In the genomic region with DNA sequence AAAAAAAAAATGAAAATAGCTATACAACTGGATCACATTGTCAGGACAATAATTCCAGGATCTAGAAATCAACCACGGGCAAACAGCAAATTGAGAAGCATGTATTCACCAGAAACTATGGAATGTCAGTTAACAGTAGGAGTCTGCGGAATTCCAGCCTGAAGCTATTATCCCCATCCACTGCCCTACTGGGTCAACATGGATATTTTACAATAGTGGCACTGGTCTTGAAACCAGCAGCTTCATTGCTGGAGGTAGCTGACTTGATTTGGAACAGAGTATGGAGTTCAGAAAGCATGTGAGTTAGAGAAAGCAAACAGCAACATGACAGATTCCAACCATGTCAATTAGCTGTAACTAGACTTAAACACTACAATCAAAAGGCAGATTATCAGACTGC, we compare ENCODE assay signal across 26 cellular contexts. TPM values are rescaled to one million over a fixed set of nuclear protein-coding genes. Genes with fewer than 3 reads are reported as not detected.
"Had no signal": no experiment of that assay in that cellular context is flagged by ENCODE, and none has a peak within 500 bp of the region (broad histone marks: within the 10 kb centered on the region; RNA-seq: fewer than 3 reads in every experiment).

No MANE protein-coding gene starts in this region.

- H3K4me1 ChIP-seq: esophagus muscularis mucosa, gastrocnemius medialis, parathyroid adenoma, right lobe of liver, testis, upper lobe of left lung had no signal

- H3K4me1 Mint-ChIP-seq: activated naive CD8-positive, alpha-beta T cell treated with anti-CD3 and anti-CD28 coated beads, Interleukin-2, amount 10 ng/mL, durations not matched to agents 7 days and 5 days; stimulated activated naive B cell treated with anti-CD40 and anti-IgM and Interleukin-4, amounts not matched to agents 10 μg/mL and 1 μg/mL and 100 μg/mL, for 72 hours; T-helper 17 cell had no signal

- H3K27me3 Mint-ChIP-seq: activated CD4-positive, alpha-beta memory T cell treated with anti-CD3 and anti-CD28 coated beads for 36 hours; activated naive CD8-positive, alpha-beta T cell treated with anti-CD3 and anti-CD28 coated beads, Interleukin-2, amount 10 ng/mL, durations not matched to agents 7 days and 5 days; dendritic cell treated with granulocyte-macrophage colony-stimulating factor and Interleukin-4, amounts not matched to agents 40 ng/mL and 50 ng/mL, for 4 days; natural killer cell treated with Interleukin-12 subunit alpha and Interleukin-12 subunit beta and Interleukin-15 and Interleukin-18, amount 100 ng/mL, for 72 hours; stimulated activated naive B cell treated with anti-CD40 and anti-IgM and Interleukin-4, amounts not matched to agents 10 μg/mL and 1 μg/mL and 100 μg/mL, for 72 hours; T-helper 17 cell had no signal

- H3K4me2 ChIP-seq: smooth muscle cell had no signal

- H3K27me3 ChIP-seq: esophagus muscularis mucosa, gastrocnemius medialis, right lobe of liver, testis, upper lobe of left lung had no signal

- H3K27ac ChIP-seq: esophagus muscularis mucosa, gastrocnemius medialis, parathyroid adenoma, right lobe of liver, testis, upper lobe of left lung had no signal

- H3K27ac Mint-ChIP-seq: activated CD4-positive, alpha-beta memory T cell treated with anti-CD3 and anti-CD28 coated beads for 36 hours; activated naive CD4-positive, alpha-beta T cell treated with anti-CD3 and anti-CD28 coated beads for 36 hours; activated naive CD8-positive, alpha-beta T cell treated with anti-CD3 and anti-CD28 coated beads, Interleukin-2, amount 10 ng/mL, durations not matched to agents 7 days and 5 days; activated T-cell treated with anti-CD3 and anti-CD28 coated beads, Interleukin-2, amount 50 U/mL, for 72 hours; dendritic cell treated with granulocyte-macrophage colony-stimulating factor and Interleukin-4, amounts not matched to agents 40 ng/mL and 50 ng/mL, for 4 days; natural killer cell treated with Interleukin-12 subunit alpha and Interleukin-12 subunit beta and Interleukin-15 and Interleukin-18, amount 100 ng/mL, for 72 hours; stimulated activated naive B cell treated with anti-CD40 and anti-IgM and Interleukin-4, amounts not matched to agents 10 μg/mL and 1 μg/mL and 100 μg/mL, for 72 hours; T-helper 17 cell had no signal

- H3K36me3 ChIP-seq: esophagus muscularis mucosa, gastrocnemius medialis, right lobe of liver, upper lobe of left lung had no signal

- H3K4me3 ChIP-seq: esophagus muscularis mucosa, gastrocnemius medialis, right lobe of liver, smooth muscle cell, testis, upper lobe of left lung had no signal

- H3K9me3 ChIP-seq: esophagus muscularis mucosa, gastrocnemius medialis, right lobe of liver, testis, upper lobe of left lung had no signal

- H3K9me3 Mint-ChIP-seq: activated CD4-positive, alpha-beta memory T cell treated with anti-CD3 and anti-CD28 coated beads for 36 hours; activated naive CD4-positive, alpha-beta T cell treated with anti-CD3 and anti-CD28 coated beads for 36 hours; activated naive CD8-positive, alpha-beta T cell treated with anti-CD3 and anti-CD28 coated beads, Interleukin-2, amount 10 ng/mL, durations not matched to agents 7 days and 5 days; activated T-cell treated with anti-CD3 and anti-CD28 coated beads, Interleukin-2, amount 50 U/mL, for 72 hours; dendritic cell treated with granulocyte-macrophage colony-stimulating factor and Interleukin-4, amounts not matched to agents 40 ng/mL and 50 ng/mL, for 4 days; stimulated activated naive B cell treated with anti-CD40 and anti-IgM and Interleukin-4, amounts not matched to agents 10 μg/mL and 1 μg/mL and 100 μg/mL, for 72 hours had no signal

- H2AFZ ChIP-seq: parathyroid adenoma had no signal

- ATAC-seq: activated T-cell treated with anti-CD3 and anti-CD28 coated beads, Interleukin-2, amount 50 U/mL, for 72 hours; gastrocnemius medialis; left ventricle myocardium superior; natural killer cell treated with Interleukin-12 subunit alpha and Interleukin-12 subunit beta and Interleukin-15 and Interleukin-18, amount 100 ng/mL, for 72 hours; right lobe of liver; stimulated activated naive B cell treated with anti-CD40 and anti-IgM and Interleukin-4, amounts not matched to agents 10 μg/mL and 1 μg/mL and 100 μg/mL, for 72 hours; T-helper 17 cell had no signal

- H3K9ac ChIP-seq: parathyroid adenoma had no signal

- H3K79me2 ChIP-seq: parathyroid adenoma had no signal

- DNase-seq: activated CD4-positive, alpha-beta memory T cell treated with anti-CD3 and anti-CD28 coated beads for 36 hours; activated CD4-positive, alpha-beta T cell treated with anti-CD3 and anti-CD28 coated beads for 48 hours; activated CD4-positive, CD25-positive, alpha-beta regulatory T cell; activated effector memory CD4-positive, alpha-beta T cell treated with Interleukin-2 at 50 U/mL for 16 hours; activated naive CD4-positive, alpha-beta T cell treated with anti-CD3 and anti-CD28 coated beads for 36 hours; activated naive CD8-positive, alpha-beta T cell treated with anti-CD3 and anti-CD28 coated beads, Interleukin-2, amount 10 ng/mL, durations not matched to agents 7 days and 5 days; activated T-cell treated with anti-CD3 and anti-CD28 coated beads, Interleukin-2, amount 50 U/mL, for 72 hours; amygdala; effector CD8-positive, alpha-beta T cell; gastrocnemius medialis; left ventricle myocardium superior; mammary epithelial cell; right lobe of liver; stimulated activated CD4-positive, alpha-beta T cell treated with anti-CD3 and anti-CD28 coated beads, Interleukin-15, amount 100 ng/mL, for 24 hours; stimulated activated CD4-positive, alpha-beta T cell treated with anti-CD3 and anti-CD28 coated beads, Interleukin-2, amount 100 ng/mL, for 48 hours; stimulated activated CD8-positive, alpha-beta memory T cell treated with anti-CD3 and anti-CD28 coated beads, Interleukin-4, amount 100 ng/mL, for 48 hours; stimulated activated naive B cell treated with anti-CD40 and anti-IgM and Interleukin-4, amounts not matched to agents 10 μg/mL and 1 μg/mL and 100 μg/mL, for 72 hours; SW 1271; T-helper 17 cell; testis; upper lobe of left lung had no signal

- H3K4me3 Mint-ChIP-seq: activated CD4-positive, alpha-beta memory T cell treated with anti-CD3 and anti-CD28 coated beads for 36 hours; activated naive CD4-positive, alpha-beta T cell treated with anti-CD3 and anti-CD28 coated beads for 36 hours; activated naive CD8-positive, alpha-beta T cell treated with anti-CD3 and anti-CD28 coated beads, Interleukin-2, amount 10 ng/mL, durations not matched to agents 7 days and 5 days; activated T-cell treated with anti-CD3 and anti-CD28 coated beads, Interleukin-2, amount 50 U/mL, for 72 hours; dendritic cell treated with granulocyte-macrophage colony-stimulating factor and Interleukin-4, amounts not matched to agents 40 ng/mL and 50 ng/mL, for 4 days; natural killer cell treated with Interleukin-12 subunit alpha and Interleukin-12 subunit beta and Interleukin-15 and Interleukin-18, amount 100 ng/mL, for 72 hours; stimulated activated naive B cell treated with anti-CD40 and anti-IgM and Interleukin-4, amounts not matched to agents 10 μg/mL and 1 μg/mL and 100 μg/mL, for 72 hours; T-helper 17 cell had no signal

- H3K36me3 Mint-ChIP-seq: activated CD4-positive, alpha-beta memory T cell treated with anti-CD3 and anti-CD28 coated beads for 36 hours; activated naive CD8-positive, alpha-beta T cell treated with anti-CD3 and anti-CD28 coated beads, Interleukin-2, amount 10 ng/mL, durations not matched to agents 7 days and 5 days; natural killer cell treated with Interleukin-12 subunit alpha and Interleukin-12 subunit beta and Interleukin-15 and Interleukin-18, amount 100 ng/mL, for 72 hours; stimulated activated naive B cell treated with anti-CD40 and anti-IgM and Interleukin-4, amounts not matched to agents 10 μg/mL and 1 μg/mL and 100 μg/mL, for 72 hours had no signal

RNA-seq across cellular contexts. Expression of a gene that starts 55.7 kb away (rescaled TPM):
- total RNA-seq: activated CD4-positive, alpha-beta memory T cell treated with anti-CD3 and anti-CD28 coated beads for 36 hours; activated naive CD4-positive, alpha-beta T cell treated with anti-CD3 and anti-CD28 coated beads for 36 hours; activated naive CD8-positive, alpha-beta T cell treated with anti-CD3 and anti-CD28 coated beads, Interleukin-2, amount 10 ng/mL, durations not matched to agents 7 days and 5 days; activated T-cell treated with anti-CD3 and anti-CD28 coated beads, Interleukin-2, amount 50 U/mL, for 72 hours; mammary epithelial cell; natural killer cell treated with Interleukin-12 subunit alpha and Interleukin-12 subunit beta and Interleukin-15 and Interleukin-18, amount 100 ng/mL, for 72 hours; T-helper 17 cell had no signal
